ENCODE assay signal across 8 cellular contexts in genomic region chr1:35505911-35506798, GRCh38. TPM values are rescaled to one million over a fixed set of nuclear protein-coding genes. Genes with fewer than 3 reads are reported as not detected.
DNase-seq lines count a peak whose midpoint lies in the region; ATAC-seq, FAIRE-seq and TF ChIP-seq lines count a peak whose summit lies in the region.

No MANE protein-coding gene starts in this region.

- H3K27ac Mint-ChIP-seq in T-helper 17 cell (peak overlapping the region; percentile 99), chondrocyte (ENCODE audit: unreplicated experiment) (no peak overlapping the region)

- H3K9me3 ChIP-seq in T-helper 17 cell (ENCODE audit: control insufficient read depth, low read length, poor library complexity, severe bottlenecking) = no peaks in the 10 kb centered on the region

- H3K4me3 ChIP-seq in bronchial epithelial cell (ENCODE audit: low read depth, low read length) = no peak overlapping the region

- peaks cover 55% of the 10 kb centered on the region for H3K4me1 Mint-ChIP-seq in T-helper 17 cell
- peaks cover 17% of the 10 kb centered on the region for H3K4me1 Mint-ChIP-seq in chondrocyte (ENCODE audit: low read depth)

- TF ChIP-seq CTCF in bronchial epithelial cell (IDR thresholded peaks at IDR 0.05; ENCODE audit: insufficient read depth, low read length, severe bottlenecking) = no peak
- TF ChIP-seq CTCF in omental fat pad (IDR thresholded peaks at IDR 0.05) = no peak
- no peak for TF ChIP-seq CTCF in chondrocyte (IDR thresholded peaks at IDR 0.05)

- DNase-seq in NCI-H1436 (lab: John Stamatoyannopoulos, UW) (peak; percentile 21), NCI-H1436 treated with DMSO at 0.1 percent for 48 hours (lab: John Stamatoyannopoulos, UW) (no peak), T-helper 17 cell (peak in 2 of 3 donors; percentile 26 to 43), bronchial epithelial cell (ENCODE audit: low read depth) (peak; percentile 71), omental fat pad (ENCODE audit: low spot score) (no peak), chondrocyte (ENCODE audit: low spot score) (no peak), ecto neural progenitor cell (ENCODE audit: low spot score) (no peak)

- no peaks in the 10 kb centered on the region for H3K27me3 ChIP-seq in bronchial epithelial cell (ENCODE audit: control insufficient read depth, insufficient read depth, low read length)

- peak overlapping the region; percentile 84 for H3K4me3 Mint-ChIP-seq in T-helper 17 cell
- no peak overlapping the region for H3K4me3 Mint-ChIP-seq in chondrocyte (ENCODE audit: unreplicated experiment)

- H3K27me3 Mint-ChIP-seq in T-helper 17 cell = no peaks in the 10 kb centered on the region
- H3K27me3 Mint-ChIP-seq in chondrocyte (ENCODE audit: low read depth) = no peaks in the 10 kb centered on the region

- no peaks in the 10 kb centered on the region for H3K9me3 Mint-ChIP-seq in chondrocyte (ENCODE audit: low read depth)

- ATAC-seq in HG03135 (IDR thresholded peaks at IDR 0.05; ENCODE audit: unreplicated experiment) (peak; percentile 63), T-helper 17 cell (peak; percentile 87), omental fat pad (ENCODE audit: low FRiP score) (peak; percentile 66)

- peaks cover 3% of the 10 kb centered on the region for H3K36me3 ChIP-seq in bronchial epithelial cell (ENCODE audit: control insufficient read depth, insufficient read depth, low read length)

- H3K36me3 Mint-ChIP-seq in T-helper 17 cell (ENCODE audit: low read depth) = peaks cover 9% of the 10 kb centered on the region
- peaks cover 11% of the 10 kb centered on the region for H3K36me3 Mint-ChIP-seq in chondrocyte (ENCODE audit: low read depth)

- peak; percentile 23 for FAIRE-seq in bronchial epithelial cell (lab: Jason Lieb, UNC)

RNA-seq across cellular contexts. Expression of gene KIAA0319L, which starts 51.0 kb away (rescaled TPM):
- total RNA-seq in T-helper 17 cell (10 to 100 TPM; 58.8 to 79.0 TPM), bronchial epithelial cell (26.6 and 30.5 TPM in 2 replicates), omental fat pad (10 to 100 TPM; 38.1 to 99.9 (median 44.2) TPM), chondrocyte (26.9 to 40.8 TPM (median 28.7 TPM) in 3 replicates)

RNA-seq across cellular contexts. Expression of gene NCDN, which starts 51.4 kb away (rescaled TPM):
- total RNA-seq in T-helper 17 cell (10 to 100 TPM; 23.8 to 26.2 TPM), bronchial epithelial cell (8.7 and 10.0 TPM in 2 replicates), omental fat pad (10 to 100 TPM; 12.2 to 20.9 (median 15.1) TPM), chondrocyte (35.3 to 46.5 TPM (median 36.4 TPM) in 3 replicates)

Comparison
In these comparisons a context has a peak if more than half of its experiments do, and no peak if none do; other contexts are left out.
1. DNase-seq: peak in NCI-H1436 (single experiment), T-helper 17 cell (2 of 3) and bronchial epithelial cell (single experiment); none in NCI-H1436 treated with DMSO at 0.1 percent for 48 hours (single experiment), omental fat pad (single experiment), chondrocyte (single experiment) and ecto neural progenitor cell (single experiment).
2. Peak in every context shown above with its lines, with median percentiles within 50 percentile points of each other: ATAC-seq.